Comparison of ENCODE assay signal across 1 cellular context in the genomic region with DNA sequence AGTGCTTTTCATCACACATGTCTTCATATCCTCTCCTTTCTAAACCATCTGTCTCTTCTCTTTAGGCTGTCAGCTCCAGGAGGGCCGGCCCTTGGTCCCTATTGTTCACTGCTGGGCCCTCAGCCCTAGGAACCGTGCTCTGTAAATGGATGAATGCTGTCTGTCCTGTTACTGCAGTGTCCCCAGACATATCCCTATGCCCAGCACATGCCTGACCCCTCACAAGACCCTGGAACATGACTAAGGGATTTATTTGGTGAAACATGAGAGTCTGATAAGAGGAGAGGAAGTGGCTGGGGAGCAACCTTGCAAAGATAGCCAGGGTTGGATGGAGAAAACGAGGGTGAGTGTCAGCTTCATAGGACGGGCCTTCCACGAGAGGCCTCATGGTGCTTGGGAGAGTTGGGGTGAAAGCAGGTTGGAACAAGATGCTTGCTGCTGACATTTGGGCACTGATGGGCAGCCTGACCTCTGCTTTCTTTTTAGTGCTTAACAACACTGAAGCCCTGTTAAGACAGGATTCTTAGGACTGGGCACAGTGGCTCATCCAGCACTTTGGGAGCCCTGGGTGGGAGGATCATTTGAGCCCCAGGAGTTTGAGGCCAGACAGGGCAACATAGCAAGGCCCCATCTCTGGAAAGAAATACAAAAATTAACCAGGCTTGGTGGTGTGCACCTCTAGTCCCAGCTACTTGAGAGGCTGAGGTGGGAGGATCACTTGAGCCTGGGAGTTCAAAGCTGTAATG.
TF ChIP-seq lines count a peak whose summit lies in the region.

No MANE protein-coding gene starts in this region.

TF ChIP-seq in K562, 482 proteins besides CTCF, POLR2A, EP300 and RAD21 (continued from another document and continues in another):
- TF ChIP-seq, protein P1, sequence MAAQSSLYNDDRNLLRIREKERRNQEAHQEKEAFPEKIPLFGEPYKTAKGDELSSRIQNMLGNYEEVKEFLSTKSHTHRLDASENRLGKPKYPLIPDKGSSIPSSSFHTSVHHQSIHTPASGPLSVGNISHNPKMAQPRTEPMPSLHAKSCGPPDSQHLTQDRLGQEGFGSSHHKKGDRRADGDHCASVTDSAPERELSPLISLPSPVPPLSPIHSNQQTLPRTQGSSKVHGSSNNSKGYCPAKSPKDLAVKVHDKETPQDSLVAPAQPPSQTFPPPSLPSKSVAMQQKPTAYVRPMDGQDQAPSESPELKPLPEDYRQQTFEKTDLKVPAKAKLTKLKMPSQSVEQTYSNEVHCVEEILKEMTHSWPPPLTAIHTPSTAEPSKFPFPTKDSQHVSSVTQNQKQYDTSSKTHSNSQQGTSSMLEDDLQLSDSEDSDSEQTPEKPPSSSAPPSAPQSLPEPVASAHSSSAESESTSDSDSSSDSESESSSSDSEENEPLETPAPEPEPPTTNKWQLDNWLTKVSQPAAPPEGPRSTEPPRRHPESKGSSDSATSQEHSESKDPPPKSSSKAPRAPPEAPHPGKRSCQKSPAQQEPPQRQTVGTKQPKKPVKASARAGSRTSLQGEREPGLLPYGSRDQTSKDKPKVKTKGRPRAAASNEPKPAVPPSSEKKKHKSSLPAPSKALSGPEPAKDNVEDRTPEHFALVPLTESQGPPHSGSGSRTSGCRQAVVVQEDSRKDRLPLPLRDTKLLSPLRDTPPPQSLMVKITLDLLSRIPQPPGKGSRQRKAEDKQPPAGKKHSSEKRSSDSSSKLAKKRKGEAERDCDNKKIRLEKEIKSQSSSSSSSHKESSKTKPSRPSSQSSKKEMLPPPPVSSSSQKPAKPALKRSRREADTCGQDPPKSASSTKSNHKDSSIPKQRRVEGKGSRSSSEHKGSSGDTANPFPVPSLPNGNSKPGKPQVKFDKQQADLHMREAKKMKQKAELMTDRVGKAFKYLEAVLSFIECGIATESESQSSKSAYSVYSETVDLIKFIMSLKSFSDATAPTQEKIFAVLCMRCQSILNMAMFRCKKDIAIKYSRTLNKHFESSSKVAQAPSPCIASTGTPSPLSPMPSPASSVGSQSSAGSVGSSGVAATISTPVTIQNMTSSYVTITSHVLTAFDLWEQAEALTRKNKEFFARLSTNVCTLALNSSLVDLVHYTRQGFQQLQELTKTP (IDR thresholded peaks at IDR 0.05; ENCODE audit: low read depth in 1 of 2, partially characterized antibody in 2 of 2), result peak in 1 of 2 experiments; percentile 30
- TF ChIP-seq NONO (IDR thresholded peaks at IDR 0.05; ENCODE audit: low read depth in 2 of 2, low read length in 1 of 2), result no peak
- peak; percentile 94 for TF ChIP-seq CBFA2T3 (IDR thresholded peaks at IDR 0.05)
- TF ChIP-seq ZNF668 (CRISPR knock-in tag; IDR thresholded peaks at IDR 0.05), result peak; percentile 65; the same call in 1 of the 2 replicates
- peak in 1 of 2 experiments; percentile 89; a peak in 2 of 4 replicates for TF ChIP-seq RCOR1 (IDR thresholded peaks at IDR 0.05; ENCODE audit: borderline replicate concordance in 1 of 2, low read depth in 2 of 2, low read length in 2 of 2)
- peak; percentile 94 for TF ChIP-seq L3MBTL2 (IDR thresholded peaks at IDR 0.05)
- 0 out of 2 replicates have a peak, but pooled peaks have one; percentile 23 for TF ChIP-seq CBX1 (IDR thresholded peaks at IDR 0.05; ENCODE audit: low read depth)
- peak; percentile 59; the same call in 1 of the 2 replicates for TF ChIP-seq EHMT2 (IDR thresholded peaks at IDR 0.05)
- TF ChIP-seq, protein P2, sequence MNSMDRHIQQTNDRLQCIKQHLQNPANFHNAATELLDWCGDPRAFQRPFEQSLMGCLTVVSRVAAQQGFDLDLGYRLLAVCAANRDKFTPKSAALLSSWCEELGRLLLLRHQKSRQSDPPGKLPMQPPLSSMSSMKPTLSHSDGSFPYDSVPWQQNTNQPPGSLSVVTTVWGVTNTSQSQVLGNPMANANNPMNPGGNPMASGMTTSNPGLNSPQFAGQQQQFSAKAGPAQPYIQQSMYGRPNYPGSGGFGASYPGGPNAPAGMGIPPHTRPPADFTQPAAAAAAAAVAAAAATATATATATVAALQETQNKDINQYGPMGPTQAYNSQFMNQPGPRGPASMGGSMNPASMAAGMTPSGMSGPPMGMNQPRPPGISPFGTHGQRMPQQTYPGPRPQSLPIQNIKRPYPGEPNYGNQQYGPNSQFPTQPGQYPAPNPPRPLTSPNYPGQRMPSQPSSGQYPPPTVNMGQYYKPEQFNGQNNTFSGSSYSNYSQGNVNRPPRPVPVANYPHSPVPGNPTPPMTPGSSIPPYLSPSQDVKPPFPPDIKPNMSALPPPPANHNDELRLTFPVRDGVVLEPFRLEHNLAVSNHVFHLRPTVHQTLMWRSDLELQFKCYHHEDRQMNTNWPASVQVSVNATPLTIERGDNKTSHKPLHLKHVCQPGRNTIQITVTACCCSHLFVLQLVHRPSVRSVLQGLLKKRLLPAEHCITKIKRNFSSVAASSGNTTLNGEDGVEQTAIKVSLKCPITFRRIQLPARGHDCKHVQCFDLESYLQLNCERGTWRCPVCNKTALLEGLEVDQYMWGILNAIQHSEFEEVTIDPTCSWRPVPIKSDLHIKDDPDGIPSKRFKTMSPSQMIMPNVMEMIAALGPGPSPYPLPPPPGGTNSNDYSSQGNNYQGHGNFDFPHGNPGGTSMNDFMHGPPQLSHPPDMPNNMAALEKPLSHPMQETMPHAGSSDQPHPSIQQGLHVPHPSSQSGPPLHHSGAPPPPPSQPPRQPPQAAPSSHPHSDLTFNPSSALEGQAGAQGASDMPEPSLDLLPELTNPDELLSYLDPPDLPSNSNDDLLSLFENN (IDR thresholded peaks at IDR 0.05; ENCODE audit: low read depth in 2 of 2, low read length in 2 of 2), result peak in 1 of 2 experiments; percentile 27; a peak in 1 of 4 replicates
- peak; percentile 54; the same call in 1 of the 2 replicates for TF ChIP-seq ZNF583 (CRISPR knock-in tag; IDR thresholded peaks at IDR 0.05)
- TF ChIP-seq EP400 (IDR thresholded peaks at IDR 0.05), result peak; percentile 89
- TF ChIP-seq, protein P3, sequence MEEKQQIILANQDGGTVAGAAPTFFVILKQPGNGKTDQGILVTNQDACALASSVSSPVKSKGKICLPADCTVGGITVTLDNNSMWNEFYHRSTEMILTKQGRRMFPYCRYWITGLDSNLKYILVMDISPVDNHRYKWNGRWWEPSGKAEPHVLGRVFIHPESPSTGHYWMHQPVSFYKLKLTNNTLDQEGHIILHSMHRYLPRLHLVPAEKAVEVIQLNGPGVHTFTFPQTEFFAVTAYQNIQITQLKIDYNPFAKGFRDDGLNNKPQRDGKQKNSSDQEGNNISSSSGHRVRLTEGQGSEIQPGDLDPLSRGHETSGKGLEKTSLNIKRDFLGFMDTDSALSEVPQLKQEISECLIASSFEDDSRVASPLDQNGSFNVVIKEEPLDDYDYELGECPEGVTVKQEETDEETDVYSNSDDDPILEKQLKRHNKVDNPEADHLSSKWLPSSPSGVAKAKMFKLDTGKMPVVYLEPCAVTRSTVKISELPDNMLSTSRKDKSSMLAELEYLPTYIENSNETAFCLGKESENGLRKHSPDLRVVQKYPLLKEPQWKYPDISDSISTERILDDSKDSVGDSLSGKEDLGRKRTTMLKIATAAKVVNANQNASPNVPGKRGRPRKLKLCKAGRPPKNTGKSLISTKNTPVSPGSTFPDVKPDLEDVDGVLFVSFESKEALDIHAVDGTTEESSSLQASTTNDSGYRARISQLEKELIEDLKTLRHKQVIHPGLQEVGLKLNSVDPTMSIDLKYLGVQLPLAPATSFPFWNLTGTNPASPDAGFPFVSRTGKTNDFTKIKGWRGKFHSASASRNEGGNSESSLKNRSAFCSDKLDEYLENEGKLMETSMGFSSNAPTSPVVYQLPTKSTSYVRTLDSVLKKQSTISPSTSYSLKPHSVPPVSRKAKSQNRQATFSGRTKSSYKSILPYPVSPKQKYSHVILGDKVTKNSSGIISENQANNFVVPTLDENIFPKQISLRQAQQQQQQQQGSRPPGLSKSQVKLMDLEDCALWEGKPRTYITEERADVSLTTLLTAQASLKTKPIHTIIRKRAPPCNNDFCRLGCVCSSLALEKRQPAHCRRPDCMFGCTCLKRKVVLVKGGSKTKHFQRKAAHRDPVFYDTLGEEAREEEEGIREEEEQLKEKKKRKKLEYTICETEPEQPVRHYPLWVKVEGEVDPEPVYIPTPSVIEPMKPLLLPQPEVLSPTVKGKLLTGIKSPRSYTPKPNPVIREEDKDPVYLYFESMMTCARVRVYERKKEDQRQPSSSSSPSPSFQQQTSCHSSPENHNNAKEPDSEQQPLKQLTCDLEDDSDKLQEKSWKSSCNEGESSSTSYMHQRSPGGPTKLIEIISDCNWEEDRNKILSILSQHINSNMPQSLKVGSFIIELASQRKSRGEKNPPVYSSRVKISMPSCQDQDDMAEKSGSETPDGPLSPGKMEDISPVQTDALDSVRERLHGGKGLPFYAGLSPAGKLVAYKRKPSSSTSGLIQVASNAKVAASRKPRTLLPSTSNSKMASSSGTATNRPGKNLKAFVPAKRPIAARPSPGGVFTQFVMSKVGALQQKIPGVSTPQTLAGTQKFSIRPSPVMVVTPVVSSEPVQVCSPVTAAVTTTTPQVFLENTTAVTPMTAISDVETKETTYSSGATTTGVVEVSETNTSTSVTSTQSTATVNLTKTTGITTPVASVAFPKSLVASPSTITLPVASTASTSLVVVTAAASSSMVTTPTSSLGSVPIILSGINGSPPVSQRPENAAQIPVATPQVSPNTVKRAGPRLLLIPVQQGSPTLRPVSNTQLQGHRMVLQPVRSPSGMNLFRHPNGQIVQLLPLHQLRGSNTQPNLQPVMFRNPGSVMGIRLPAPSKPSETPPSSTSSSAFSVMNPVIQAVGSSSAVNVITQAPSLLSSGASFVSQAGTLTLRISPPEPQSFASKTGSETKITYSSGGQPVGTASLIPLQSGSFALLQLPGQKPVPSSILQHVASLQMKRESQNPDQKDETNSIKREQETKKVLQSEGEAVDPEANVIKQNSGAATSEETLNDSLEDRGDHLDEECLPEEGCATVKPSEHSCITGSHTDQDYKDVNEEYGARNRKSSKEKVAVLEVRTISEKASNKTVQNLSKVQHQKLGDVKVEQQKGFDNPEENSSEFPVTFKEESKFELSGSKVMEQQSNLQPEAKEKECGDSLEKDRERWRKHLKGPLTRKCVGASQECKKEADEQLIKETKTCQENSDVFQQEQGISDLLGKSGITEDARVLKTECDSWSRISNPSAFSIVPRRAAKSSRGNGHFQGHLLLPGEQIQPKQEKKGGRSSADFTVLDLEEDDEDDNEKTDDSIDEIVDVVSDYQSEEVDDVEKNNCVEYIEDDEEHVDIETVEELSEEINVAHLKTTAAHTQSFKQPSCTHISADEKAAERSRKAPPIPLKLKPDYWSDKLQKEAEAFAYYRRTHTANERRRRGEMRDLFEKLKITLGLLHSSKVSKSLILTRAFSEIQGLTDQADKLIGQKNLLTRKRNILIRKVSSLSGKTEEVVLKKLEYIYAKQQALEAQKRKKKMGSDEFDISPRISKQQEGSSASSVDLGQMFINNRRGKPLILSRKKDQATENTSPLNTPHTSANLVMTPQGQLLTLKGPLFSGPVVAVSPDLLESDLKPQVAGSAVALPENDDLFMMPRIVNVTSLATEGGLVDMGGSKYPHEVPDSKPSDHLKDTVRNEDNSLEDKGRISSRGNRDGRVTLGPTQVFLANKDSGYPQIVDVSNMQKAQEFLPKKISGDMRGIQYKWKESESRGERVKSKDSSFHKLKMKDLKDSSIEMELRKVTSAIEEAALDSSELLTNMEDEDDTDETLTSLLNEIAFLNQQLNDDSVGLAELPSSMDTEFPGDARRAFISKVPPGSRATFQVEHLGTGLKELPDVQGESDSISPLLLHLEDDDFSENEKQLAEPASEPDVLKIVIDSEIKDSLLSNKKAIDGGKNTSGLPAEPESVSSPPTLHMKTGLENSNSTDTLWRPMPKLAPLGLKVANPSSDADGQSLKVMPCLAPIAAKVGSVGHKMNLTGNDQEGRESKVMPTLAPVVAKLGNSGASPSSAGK (IDR thresholded peaks at IDR 0.05), result peak; percentile 94
- no peak for TF ChIP-seq GTF2A2 (tag; IDR thresholded peaks at IDR 0.05)
- TF ChIP-seq, protein P4, sequence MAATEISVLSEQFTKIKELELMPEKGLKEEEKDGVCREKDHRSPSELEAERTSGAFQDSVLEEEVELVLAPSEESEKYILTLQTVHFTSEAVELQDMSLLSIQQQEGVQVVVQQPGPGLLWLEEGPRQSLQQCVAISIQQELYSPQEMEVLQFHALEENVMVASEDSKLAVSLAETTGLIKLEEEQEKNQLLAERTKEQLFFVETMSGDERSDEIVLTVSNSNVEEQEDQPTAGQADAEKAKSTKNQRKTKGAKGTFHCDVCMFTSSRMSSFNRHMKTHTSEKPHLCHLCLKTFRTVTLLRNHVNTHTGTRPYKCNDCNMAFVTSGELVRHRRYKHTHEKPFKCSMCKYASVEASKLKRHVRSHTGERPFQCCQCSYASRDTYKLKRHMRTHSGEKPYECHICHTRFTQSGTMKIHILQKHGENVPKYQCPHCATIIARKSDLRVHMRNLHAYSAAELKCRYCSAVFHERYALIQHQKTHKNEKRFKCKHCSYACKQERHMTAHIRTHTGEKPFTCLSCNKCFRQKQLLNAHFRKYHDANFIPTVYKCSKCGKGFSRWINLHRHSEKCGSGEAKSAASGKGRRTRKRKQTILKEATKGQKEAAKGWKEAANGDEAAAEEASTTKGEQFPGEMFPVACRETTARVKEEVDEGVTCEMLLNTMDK (IDR thresholded peaks at IDR 0.05; ENCODE audit: borderline replicate concordance, insufficient read depth, low read depth, low read length, poor library complexity, severe bottlenecking), result no peak
- no peak for TF ChIP-seq SMC3 (conservative IDR thresholded peaks at IDR 0.05; ENCODE audit: insufficient read depth, low read depth, low read length)
- 0 out of 2 replicates have a peak, but pooled peaks have one; percentile 27 for TF ChIP-seq ZNF239 (CRISPR knock-in tag; IDR thresholded peaks at IDR 0.05)
- TF ChIP-seq NFIC (IDR thresholded peaks at IDR 0.05), result peak; percentile 72
- no peak for TF ChIP-seq SRSF3 (IDR thresholded peaks at IDR 0.05; ENCODE audit: insufficient read depth, low read length)
- peak; percentile 98 for TF ChIP-seq MAFG (tag; conservative IDR thresholded peaks at IDR 0.05)
- TF ChIP-seq, protein P5, sequence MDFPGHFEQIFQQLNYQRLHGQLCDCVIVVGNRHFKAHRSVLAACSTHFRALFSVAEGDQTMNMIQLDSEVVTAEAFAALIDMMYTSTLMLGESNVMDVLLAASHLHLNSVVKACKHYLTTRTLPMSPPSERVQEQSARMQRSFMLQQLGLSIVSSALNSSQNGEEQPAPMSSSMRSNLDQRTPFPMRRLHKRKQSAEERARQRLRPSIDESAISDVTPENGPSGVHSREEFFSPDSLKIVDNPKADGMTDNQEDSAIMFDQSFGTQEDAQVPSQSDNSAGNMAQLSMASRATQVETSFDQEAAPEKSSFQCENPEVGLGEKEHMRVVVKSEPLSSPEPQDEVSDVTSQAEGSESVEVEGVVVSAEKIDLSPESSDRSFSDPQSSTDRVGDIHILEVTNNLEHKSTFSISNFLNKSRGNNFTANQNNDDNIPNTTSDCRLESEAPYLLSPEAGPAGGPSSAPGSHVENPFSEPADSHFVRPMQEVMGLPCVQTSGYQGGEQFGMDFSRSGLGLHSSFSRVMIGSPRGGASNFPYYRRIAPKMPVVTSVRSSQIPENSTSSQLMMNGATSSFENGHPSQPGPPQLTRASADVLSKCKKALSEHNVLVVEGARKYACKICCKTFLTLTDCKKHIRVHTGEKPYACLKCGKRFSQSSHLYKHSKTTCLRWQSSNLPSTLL (IDR thresholded peaks at IDR 0.05), result no peak
- no peak for TF ChIP-seq RBM22 (IDR thresholded peaks at IDR 0.05; ENCODE audit: low read depth, low read length, poor library complexity, severe bottlenecking)
- TF ChIP-seq, protein P6, sequence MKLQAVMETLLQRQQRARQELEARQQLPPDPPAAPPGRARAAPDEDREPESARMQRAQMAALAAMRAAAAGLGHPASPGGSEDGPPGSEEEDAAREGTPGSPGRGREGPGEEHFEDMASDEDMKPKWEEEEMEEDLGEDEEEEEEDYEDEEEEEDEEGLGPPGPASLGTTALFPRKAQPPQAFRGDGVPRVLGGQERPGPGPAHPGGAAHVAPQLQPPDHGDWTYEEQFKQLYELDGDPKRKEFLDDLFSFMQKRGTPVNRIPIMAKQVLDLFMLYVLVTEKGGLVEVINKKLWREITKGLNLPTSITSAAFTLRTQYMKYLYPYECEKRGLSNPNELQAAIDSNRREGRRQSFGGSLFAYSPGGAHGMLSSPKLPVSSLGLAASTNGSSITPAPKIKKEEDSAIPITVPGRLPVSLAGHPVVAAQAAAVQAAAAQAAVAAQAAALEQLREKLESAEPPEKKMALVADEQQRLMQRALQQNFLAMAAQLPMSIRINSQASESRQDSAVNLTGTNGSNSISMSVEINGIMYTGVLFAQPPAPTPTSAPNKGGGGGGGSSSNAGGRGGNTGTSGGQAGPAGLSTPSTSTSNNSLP (IDR thresholded peaks at IDR 0.05; ENCODE audit: borderline replicate concordance, low read depth, low read length), result peak; percentile 87; the same call in 1 of the 2 replicates
- TF ChIP-seq RB1 (IDR thresholded peaks at IDR 0.05; ENCODE audit: low read depth), result no peak
